In genomic region chr1:48208251-48208650, GRCh38 we compare ENCODE assay signal across 1 cellular context.
TF ChIP-seq lines count a peak whose summit lies in the region.

No MANE protein-coding gene starts in this region.

TF ChIP-seq in GM23338, 12 proteins besides CTCF, POLR2A, EP300 and RAD21 (continued from another document):
- TF ChIP-seq REST (IDR thresholded peaks at IDR 0.05; ENCODE audit: unreplicated experiment) (no peak), STAT1 (IDR thresholded peaks at IDR 0.05; ENCODE audit: unreplicated experiment) (no peak)
